Comparison of ENCODE assay signal across 8 cellular contexts in the genomic region with DNA sequence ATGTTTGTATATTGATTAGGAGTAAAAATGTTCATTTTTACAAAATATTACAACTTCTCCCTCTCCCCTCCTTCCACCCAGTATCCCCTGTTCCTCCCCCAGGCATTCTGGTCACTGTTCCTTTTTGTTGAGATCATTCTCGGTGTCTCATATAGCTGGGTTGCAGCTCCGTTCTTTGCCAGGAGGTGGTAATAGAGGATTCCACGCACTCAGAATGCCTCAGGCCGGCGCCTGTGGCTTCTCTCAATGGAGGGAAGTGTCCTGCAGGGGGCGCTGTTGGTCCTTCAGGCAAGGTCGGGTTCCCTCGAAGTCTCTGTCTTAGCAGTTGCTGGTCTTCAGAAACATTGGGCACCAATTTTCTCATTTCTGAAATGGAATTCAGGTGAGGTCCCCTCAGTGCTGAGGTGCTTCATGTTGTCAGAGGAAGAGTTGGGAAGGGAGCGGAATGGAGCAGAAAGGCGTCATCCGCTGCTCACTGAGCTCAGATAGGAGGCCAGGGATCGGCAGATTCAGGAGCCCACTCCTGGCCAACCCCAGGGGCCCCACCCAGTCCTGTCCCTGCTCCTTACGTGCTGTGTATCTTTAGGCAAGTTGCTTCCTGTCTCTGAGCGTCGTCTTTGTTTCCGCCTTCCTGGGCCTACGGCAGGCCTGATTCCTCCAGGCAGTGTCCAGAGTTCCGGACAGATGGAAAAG. TPM values are rescaled to one million over a fixed set of nuclear protein-coding genes. Genes with fewer than 3 reads are reported as not detected.
A peak's percentile ranks its signal among the peaks of the same experiment; 100 is the strongest.
DNase-seq lines count a peak whose midpoint lies in the region; ATAC-seq and TF ChIP-seq lines count a peak whose summit lies in the region.

No MANE protein-coding gene starts in this region.

- H3K27ac ChIP-seq in body of pancreas = no peak overlapping the region
- no peak overlapping the region for H3K27ac ChIP-seq in mesendoderm (ENCODE audit: low read depth, low read length)
- no peak overlapping the region for H3K27ac ChIP-seq in ovary

- no peak overlapping the region for H2BK5ac ChIP-seq in mesendoderm (ENCODE audit: low read length)

- no peak for ATAC-seq in body of pancreas
- no peak for ATAC-seq in HG03432 (IDR thresholded peaks at IDR 0.05; ENCODE audit: unreplicated experiment)

- no peak for TF ChIP-seq EP300 in ovary (IDR thresholded peaks at IDR 0.05)

- no peak overlapping the region for H3K23ac ChIP-seq in mesendoderm (ENCODE audit: low read length)

- no peaks in the 10 kb centered on the region for H3K4me1 ChIP-seq in body of pancreas
- no peaks in the 10 kb centered on the region for H3K4me1 ChIP-seq in mesendoderm (ENCODE audit: control insufficient read depth, low read depth, low read length)
- H3K4me1 ChIP-seq in ovary (ENCODE audit: insufficient read depth) = peaks cover 1% of the 10 kb centered on the region

- no peak overlapping the region for H3K18ac ChIP-seq in mesendoderm (ENCODE audit: low read length)

- peak; percentile 80 for DNase-seq in activated CD8-positive, alpha-beta memory T cell treated with anti-CD3 and anti-CD28 coated beads for 24 hours
- no peak for DNase-seq in activated CD8-positive, alpha-beta memory T cell treated with anti-CD3 and anti-CD28 coated beads, Interleukin-2, amount 50 U/mL, for 4 hours
- DNase-seq in SHP77 (lab: John Stamatoyannopoulos, UW) = peak; percentile 61 to 72
- DNase-seq in body of pancreas = peak in 2 of 4 donors; percentile 40 to 45
- peak; percentile 95 for DNase-seq in mesendoderm
- no peak for DNase-seq in occipital lobe (lab: John Stamatoyannopoulos, UW)
- no peak for DNase-seq in ovary

- H4K8ac ChIP-seq in mesendoderm (ENCODE audit: low read depth, low read length) = no peak overlapping the region

- H3K27me3 ChIP-seq in body of pancreas (no peaks in the 10 kb centered on the region), mesendoderm (ENCODE audit: insufficient read depth, low read length, poor library complexity) (peaks cover 34% of the 10 kb centered on the region), ovary (no peaks in the 10 kb centered on the region)

- no peak overlapping the region for H3K4me2 ChIP-seq in mesendoderm (ENCODE audit: low read length)

- H2AK5ac ChIP-seq in mesendoderm (ENCODE audit: low read length) = no peak overlapping the region

- no peak overlapping the region for H3K56ac ChIP-seq in mesendoderm (ENCODE audit: low read length)

- H4K5ac ChIP-seq in mesendoderm (ENCODE audit: low read length) = no peak overlapping the region

- TF ChIP-seq POLR2A in body of pancreas (IDR thresholded peaks at IDR 0.05) (no peak), ovary (IDR thresholded peaks at IDR 0.05) (no peak)

- no peaks in the 10 kb centered on the region for H3K79me2 ChIP-seq in mesendoderm (ENCODE audit: control insufficient read depth, insufficient read depth, low read length)

- H3K36me3 ChIP-seq in body of pancreas (replicated peaks in 1 of 2; ENCODE audit: insufficient read depth in 1 of 2, low read depth in 2 of 2) (peaks cover 0 to 3% of the 10 kb centered on the region in 2 donors), mesendoderm (ENCODE audit: control insufficient read depth, insufficient read depth, low read length) (peaks cover 2% of the 10 kb centered on the region), ovary (no peaks in the 10 kb centered on the region)

- no peak overlapping the region for H3K4ac ChIP-seq in mesendoderm (ENCODE audit: low read depth, low read length)

- H3K9ac ChIP-seq in mesendoderm (ENCODE audit: low read length) = no peak overlapping the region

- intact Hi-C loops in body of pancreas (cut with DNase I) = no loop called here
- intact Hi-C loops in ovary (cut with DNase I) = no loop called here

- H3K79me1 ChIP-seq in mesendoderm (ENCODE audit: low read length) = no peaks in the 10 kb centered on the region

- H3K4me3 ChIP-seq in body of pancreas (no peak overlapping the region), mesendoderm (ENCODE audit: low read length) (no peak overlapping the region), ovary (no peak overlapping the region)

- no peaks in the 10 kb centered on the region for H3K9me3 ChIP-seq in body of pancreas
- H3K9me3 ChIP-seq in ovary = no peaks in the 10 kb centered on the region

- WGBS in body of pancreas, 2 donors = 75 to 88% methylated on average over 16 to 18 of the region's 18 CpGs
- WGBS in mesendoderm (ENCODE audit: extremely low coverage, insufficient coverage, low lambda C conversion rate) = no CpG with 5 or more reads among the region's 18 CpGs
- 69 to 72% (median 71%) methylated on average over 18 of the region's 18 CpGs for WGBS in ovary, 3 donors

- TF ChIP-seq CTCF in body of pancreas (IDR thresholded peaks at IDR 0.05) (peak in 4 of 7 experiments; percentile 13 to 23 (median 16)), ovary (IDR thresholded peaks at IDR 0.05) (peak in 1 of 3 donors; percentile 11)

- no peak overlapping the region for H2BK15ac ChIP-seq in mesendoderm (replicated peaks; ENCODE audit: low read depth)

- no peak overlapping the region for H2BK120ac ChIP-seq in mesendoderm (ENCODE audit: low read depth, low read length)

RNA-seq across cellular contexts. Expression of a gene that starts 10.3 kb away (rescaled TPM):
- total RNA-seq in body of pancreas (1 to 10 TPM in 1 of 2 donors, not detected in 1; 1.0 TPM), occipital lobe (0.62 TPM), ovary (10 to 100 TPM in 1 of 7 donors, 1 to 10 TPM in 6; 2.1 to 10.3 (median 3.3) TPM)
- polyA plus RNA-seq in mesendoderm (2013, experiment 1 of 2) = 5.6 TPM
- 5.1 TPM for polyA plus RNA-seq in mesendoderm (2013, experiment 2 of 2)
- 1 to 10 TPM in 1 of 2 donors, under 1 TPM in 1; 0.47 to 4.3 TPM for polyA plus RNA-seq in ovary

RNA-seq across cellular contexts. Expression of a gene that starts 10.7 kb away (rescaled TPM):
- total RNA-seq in body of pancreas = 10 to 100 TPM; 60.3 to 68.0 TPM
- polyA plus RNA-seq in mesendoderm (2013, experiment 1 of 2) = 61.8 TPM
- polyA plus RNA-seq in mesendoderm (2013, experiment 2 of 2) = 62.8 TPM
- total RNA-seq in occipital lobe = 59.0 TPM
- 100 to 1,000 TPM in 3 of 7 donors, 10 to 100 TPM in 4; 50.4 to 132 (median 96.7) TPM for total RNA-seq in ovary
- polyA plus RNA-seq in ovary = 100 to 1,000 TPM in 1 of 2 donors, 10 to 100 TPM in 1; 27.6 to 113 TPM

RNA-seq across cellular contexts. Expression of a gene that starts 24.0 kb away (rescaled TPM):
- total RNA-seq in body of pancreas = 1 to 10 TPM; 5.6 to 7.5 TPM
- 2.1 TPM for polyA plus RNA-seq in mesendoderm (2013, experiment 1 of 2)
- 2.2 TPM for polyA plus RNA-seq in mesendoderm (2013, experiment 2 of 2)
- total RNA-seq in occipital lobe = 3.9 TPM
- total RNA-seq in ovary = 10 to 100 TPM; 15.0 to 28.9 (median 21.8) TPM
- 10 to 100 TPM in 1 of 2 donors, not detected in 1; 42.5 TPM for polyA plus RNA-seq in ovary

RNA-seq across cellular contexts. Expression of a gene that starts 26.7 kb away (rescaled TPM):
- total RNA-seq in body of pancreas = not detected
- polyA plus RNA-seq in mesendoderm (2013, experiment 1 of 2) = not detected
- polyA plus RNA-seq in mesendoderm (2013, experiment 2 of 2) = not detected
- total RNA-seq in occipital lobe = 0.62 TPM
- total RNA-seq in ovary = not detected
- not detected for polyA plus RNA-seq in ovary

RNA-seq across cellular contexts. Expression of a gene that starts 54.3 kb away (rescaled TPM):
- not detected for total RNA-seq in body of pancreas
- 1.5 TPM for polyA plus RNA-seq in mesendoderm (2013, experiment 1 of 2)
- 1.4 TPM for polyA plus RNA-seq in mesendoderm (2013, experiment 2 of 2)
- not detected for total RNA-seq in occipital lobe
- total RNA-seq in ovary = under 1 TPM in 3 of 7 donors, not detected in 4; 0.05 to 0.12 (median 0.08) TPM
- under 1 TPM in 1 of 2 donors, not detected in 1; 0.28 TPM for polyA plus RNA-seq in ovary

Comparison
In these comparisons a context has a peak if more than half of its experiments do, and no peak if none do; other contexts are left out.
1. DNase-seq: peak in activated CD8-positive, alpha-beta memory T cell treated with anti-CD3 and anti-CD28 coated beads for 24 hours (single experiment), SHP77 (2 of 2) and mesendoderm (single experiment); none in activated CD8-positive, alpha-beta memory T cell treated with anti-CD3 and anti-CD28 coated beads, Interleukin-2, amount 50 U/mL, for 4 hours (single experiment), occipital lobe (single experiment) and ovary (0 of 5).